ENCODE assay signal across 1 cellular context in the genomic region with DNA sequence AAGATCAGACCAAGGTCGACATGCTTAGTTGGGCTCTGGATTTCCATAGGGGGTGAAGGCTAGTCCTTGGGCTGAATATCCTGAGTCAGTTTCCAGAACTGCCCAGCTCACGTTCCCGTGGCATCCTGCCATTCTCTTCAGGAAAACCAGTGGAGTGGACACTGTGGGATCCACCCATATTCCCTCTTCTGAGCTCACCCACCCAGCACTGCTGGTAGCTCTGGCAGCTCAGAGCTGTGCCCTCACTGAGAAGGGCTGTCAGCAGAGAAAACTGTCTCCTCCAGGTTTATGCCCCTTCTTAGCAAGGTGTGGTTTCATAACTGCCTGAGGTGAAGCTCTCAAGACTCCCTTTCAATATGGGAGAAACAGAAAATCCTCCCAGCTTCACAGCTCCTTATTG.
A peak's percentile ranks its signal among the peaks of the same experiment; 100 is the strongest.
TF ChIP-seq lines count a peak whose summit lies in the region.

No MANE protein-coding gene starts in this region.

TF ChIP-seq in K562, 482 proteins besides CTCF, POLR2A, EP300 and RAD21:
- TF ChIP-seq, protein P1, sequence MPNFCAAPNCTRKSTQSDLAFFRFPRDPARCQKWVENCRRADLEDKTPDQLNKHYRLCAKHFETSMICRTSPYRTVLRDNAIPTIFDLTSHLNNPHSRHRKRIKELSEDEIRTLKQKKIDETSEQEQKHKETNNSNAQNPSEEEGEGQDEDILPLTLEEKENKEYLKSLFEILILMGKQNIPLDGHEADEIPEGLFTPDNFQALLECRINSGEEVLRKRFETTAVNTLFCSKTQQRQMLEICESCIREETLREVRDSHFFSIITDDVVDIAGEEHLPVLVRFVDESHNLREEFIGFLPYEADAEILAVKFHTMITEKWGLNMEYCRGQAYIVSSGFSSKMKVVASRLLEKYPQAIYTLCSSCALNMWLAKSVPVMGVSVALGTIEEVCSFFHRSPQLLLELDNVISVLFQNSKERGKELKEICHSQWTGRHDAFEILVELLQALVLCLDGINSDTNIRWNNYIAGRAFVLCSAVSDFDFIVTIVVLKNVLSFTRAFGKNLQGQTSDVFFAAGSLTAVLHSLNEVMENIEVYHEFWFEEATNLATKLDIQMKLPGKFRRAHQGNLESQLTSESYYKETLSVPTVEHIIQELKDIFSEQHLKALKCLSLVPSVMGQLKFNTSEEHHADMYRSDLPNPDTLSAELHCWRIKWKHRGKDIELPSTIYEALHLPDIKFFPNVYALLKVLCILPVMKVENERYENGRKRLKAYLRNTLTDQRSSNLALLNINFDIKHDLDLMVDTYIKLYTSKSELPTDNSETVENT (CRISPR knock-in tag; IDR thresholded peaks at IDR 0.05) = no peak
- TF ChIP-seq NCOA6 (IDR thresholded peaks at IDR 0.05) = no peak
- TF ChIP-seq, protein P2, sequence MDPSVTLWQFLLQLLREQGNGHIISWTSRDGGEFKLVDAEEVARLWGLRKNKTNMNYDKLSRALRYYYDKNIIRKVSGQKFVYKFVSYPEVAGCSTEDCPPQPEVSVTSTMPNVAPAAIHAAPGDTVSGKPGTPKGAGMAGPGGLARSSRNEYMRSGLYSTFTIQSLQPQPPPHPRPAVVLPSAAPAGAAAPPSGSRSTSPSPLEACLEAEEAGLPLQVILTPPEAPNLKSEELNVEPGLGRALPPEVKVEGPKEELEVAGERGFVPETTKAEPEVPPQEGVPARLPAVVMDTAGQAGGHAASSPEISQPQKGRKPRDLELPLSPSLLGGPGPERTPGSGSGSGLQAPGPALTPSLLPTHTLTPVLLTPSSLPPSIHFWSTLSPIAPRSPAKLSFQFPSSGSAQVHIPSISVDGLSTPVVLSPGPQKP (CRISPR knock-in tag; IDR thresholded peaks at IDR 0.05) = peak; percentile 80; the same call in 1 of the 2 replicates
- TF ChIP-seq MYNN (IDR thresholded peaks at IDR 0.05) = no peak
- 0 out of 2 replicates have a peak, but pooled peaks have one; percentile 60 for TF ChIP-seq MYNN (CRISPR knock-in tag; IDR thresholded peaks at IDR 0.05)
- no peak for TF ChIP-seq TOE1 (IDR thresholded peaks at IDR 0.05; ENCODE audit: borderline replicate concordance)
- TF ChIP-seq TOE1 (CRISPR knock-in tag; IDR thresholded peaks at IDR 0.05; ENCODE audit: borderline replicate concordance, low read depth) = no peak
- no peak for TF ChIP-seq KDM1A (IDR thresholded peaks at IDR 0.05)
- TF ChIP-seq ZNF830 (CRISPR knock-in tag; IDR thresholded peaks at IDR 0.05) = peak; percentile 72; the same call in 1 of the 2 replicates
- 0 out of 2 replicates have a peak, but pooled peaks have one; percentile 7 for TF ChIP-seq GATAD2A (IDR thresholded peaks at IDR 0.05)
- TF ChIP-seq, protein P3, sequence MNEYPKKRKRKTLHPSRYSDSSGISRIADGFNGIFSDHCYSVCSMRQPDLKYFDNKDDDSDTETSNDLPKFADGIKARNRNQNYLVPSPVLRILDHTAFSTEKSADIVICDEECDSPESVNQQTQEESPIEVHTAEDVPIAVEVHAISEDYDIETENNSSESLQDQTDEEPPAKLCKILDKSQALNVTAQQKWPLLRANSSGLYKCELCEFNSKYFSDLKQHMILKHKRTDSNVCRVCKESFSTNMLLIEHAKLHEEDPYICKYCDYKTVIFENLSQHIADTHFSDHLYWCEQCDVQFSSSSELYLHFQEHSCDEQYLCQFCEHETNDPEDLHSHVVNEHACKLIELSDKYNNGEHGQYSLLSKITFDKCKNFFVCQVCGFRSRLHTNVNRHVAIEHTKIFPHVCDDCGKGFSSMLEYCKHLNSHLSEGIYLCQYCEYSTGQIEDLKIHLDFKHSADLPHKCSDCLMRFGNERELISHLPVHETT (CRISPR knock-in tag; conservative IDR thresholded peaks at IDR 0.05 in 1 of 2, IDR thresholded peaks at IDR 0.05 in 1 of 2) = 0 out of 4 replicates have a peak, but pooled peaks of 1 of the 2 experiments have one; percentile 15
- TF ChIP-seq ZNF124 (CRISPR knock-in tag; IDR thresholded peaks at IDR 0.05) = 0 out of 2 replicates have a peak, but pooled peaks have one; percentile 74
